Comparison of ENCODE assay signal across 2 cellular contexts in the genomic region with DNA sequence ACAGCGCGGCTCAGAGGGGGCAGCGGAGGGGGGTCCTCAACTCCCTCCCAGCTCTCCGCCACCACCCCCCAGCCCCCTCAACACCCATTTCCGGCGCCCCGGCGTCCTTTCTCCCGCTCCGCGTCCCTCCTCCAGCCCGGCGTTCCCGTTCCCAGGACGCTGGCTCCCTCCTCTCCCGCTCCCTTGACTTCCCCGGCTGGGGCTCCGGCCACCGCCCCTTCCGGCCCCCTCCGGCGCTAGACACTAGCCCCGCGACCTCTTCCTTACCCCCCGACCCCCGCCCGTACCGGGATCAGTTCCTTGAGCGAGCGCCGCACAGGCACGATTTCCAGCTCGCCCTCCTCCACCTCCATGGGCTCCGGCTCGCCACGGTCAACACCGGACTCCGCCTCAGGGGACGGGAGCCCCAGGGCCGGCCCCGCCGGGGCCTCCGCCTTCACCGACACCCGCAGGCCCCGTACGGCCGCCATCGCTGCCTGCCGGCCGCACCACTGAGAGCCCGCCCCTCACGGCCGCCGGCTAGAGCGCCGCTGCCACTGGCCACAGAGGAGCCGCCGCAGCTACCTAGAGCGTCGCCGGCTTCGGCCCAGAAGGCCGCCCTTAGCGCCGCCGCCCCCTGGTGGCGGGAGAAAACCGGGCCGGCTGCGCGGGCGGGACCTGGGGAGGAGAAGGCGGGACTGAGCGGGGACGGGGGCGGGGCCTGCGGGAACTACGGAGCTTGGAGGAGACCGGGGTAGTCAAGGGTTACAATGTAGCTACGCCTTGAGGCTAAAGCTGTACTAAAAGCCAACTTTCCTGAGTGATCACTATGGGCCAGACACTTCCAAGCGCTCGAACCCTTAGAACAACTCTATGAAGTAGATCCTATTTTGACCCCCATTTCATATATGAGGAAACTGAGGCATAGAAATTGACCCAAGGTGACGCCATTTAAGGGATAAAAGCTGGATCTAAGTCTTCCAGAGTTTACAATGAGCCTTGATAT.
TF ChIP-seq lines count a peak whose summit lies in the region.

A gene with protein sequence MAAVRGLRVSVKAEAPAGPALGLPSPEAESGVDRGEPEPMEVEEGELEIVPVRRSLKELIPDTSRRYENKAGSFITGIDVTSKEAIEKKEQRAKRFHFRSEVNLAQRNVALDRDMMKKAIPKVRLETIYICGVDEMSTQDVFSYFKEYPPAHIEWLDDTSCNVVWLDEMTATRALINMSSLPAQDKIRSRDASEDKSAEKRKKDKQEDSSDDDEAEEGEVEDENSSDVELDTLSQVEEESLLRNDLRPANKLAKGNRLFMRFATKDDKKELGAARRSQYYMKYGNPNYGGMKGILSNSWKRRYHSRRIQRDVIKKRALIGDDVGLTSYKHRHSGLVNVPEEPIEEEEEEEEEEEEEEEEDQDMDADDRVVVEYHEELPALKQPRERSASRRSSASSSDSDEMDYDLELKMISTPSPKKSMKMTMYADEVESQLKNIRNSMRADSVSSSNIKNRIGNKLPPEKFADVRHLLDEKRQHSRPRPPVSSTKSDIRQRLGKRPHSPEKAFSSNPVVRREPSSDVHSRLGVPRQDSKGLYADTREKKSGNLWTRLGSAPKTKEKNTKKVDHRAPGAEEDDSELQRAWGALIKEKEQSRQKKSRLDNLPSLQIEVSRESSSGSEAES (minus strand): TSS at position 493 of the 985 bp plus-strand sequence. CDS start 23 bp downstream, at position 470.

TF ChIP-seq in A549, 52 proteins besides CTCF, POLR2A, EP300 and RAD21:
- peak; percentile 59; the same call in 1 of the 2 replicates for TF ChIP-seq MAZ (IDR thresholded peaks at IDR 0.05; ENCODE audit: borderline replicate concordance, low read depth, low read length)
- peak; percentile 92 to 99 for TF ChIP-seq JUN (IDR thresholded peaks at IDR 0.05)
- no peak for TF ChIP-seq EHMT2 (IDR thresholded peaks at IDR 0.05; ENCODE audit: low read depth)
- no peak for TF ChIP-seq MAFK (IDR thresholded peaks at IDR 0.05; ENCODE audit: partially characterized antibody)
- peak; percentile 47; the same call in 1 of the 2 replicates for TF ChIP-seq RFX5 (IDR thresholded peaks at IDR 0.05)
- no peak for TF ChIP-seq JUNB (IDR thresholded peaks at IDR 0.05)
- TF ChIP-seq, protein P1, sequence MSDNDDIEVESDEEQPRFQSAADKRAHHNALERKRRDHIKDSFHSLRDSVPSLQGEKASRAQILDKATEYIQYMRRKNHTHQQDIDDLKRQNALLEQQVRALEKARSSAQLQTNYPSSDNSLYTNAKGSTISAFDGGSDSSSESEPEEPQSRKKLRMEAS (IDR thresholded peaks at IDR 0.05) = peak; percentile 74
- no peak for TF ChIP-seq ESRRA (IDR thresholded peaks at IDR 0.05; ENCODE audit: borderline replicate concordance, low read length)
- TF ChIP-seq GATA3 (IDR thresholded peaks at IDR 0.05; ENCODE audit: borderline replicate concordance) = peak; percentile 26; the same call in 1 of the 2 replicates
- peak; percentile 87 for TF ChIP-seq KDM5A (IDR thresholded peaks at IDR 0.05)
- no peak for TF ChIP-seq FOSL2 (IDR thresholded peaks at IDR 0.05)
- TF ChIP-seq FOSL2 (CRISPR knock-in tag; IDR thresholded peaks at IDR 0.05) = peak; percentile 50
- TF ChIP-seq NFE2L2 (conservative IDR thresholded peaks at IDR 0.05; ENCODE audit: low read length) = no peak
- peak; percentile 100 for TF ChIP-seq PHF8 (IDR thresholded peaks at IDR 0.05; ENCODE audit: borderline replicate concordance, low read depth)
- TF ChIP-seq, protein P2, sequence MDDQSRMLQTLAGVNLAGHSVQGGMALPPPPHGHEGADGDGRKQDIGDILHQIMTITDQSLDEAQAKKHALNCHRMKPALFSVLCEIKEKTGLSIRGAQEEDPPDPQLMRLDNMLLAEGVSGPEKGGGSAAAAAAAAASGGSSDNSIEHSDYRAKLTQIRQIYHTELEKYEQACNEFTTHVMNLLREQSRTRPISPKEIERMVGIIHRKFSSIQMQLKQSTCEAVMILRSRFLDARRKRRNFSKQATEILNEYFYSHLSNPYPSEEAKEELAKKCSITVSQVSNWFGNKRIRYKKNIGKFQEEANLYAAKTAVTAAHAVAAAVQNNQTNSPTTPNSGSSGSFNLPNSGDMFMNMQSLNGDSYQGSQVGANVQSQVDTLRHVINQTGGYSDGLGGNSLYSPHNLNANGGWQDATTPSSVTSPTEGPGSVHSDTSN (IDR thresholded peaks at IDR 0.05) = peak; percentile 59; the same call in 1 of the 2 replicates
- TF ChIP-seq, protein P3, sequence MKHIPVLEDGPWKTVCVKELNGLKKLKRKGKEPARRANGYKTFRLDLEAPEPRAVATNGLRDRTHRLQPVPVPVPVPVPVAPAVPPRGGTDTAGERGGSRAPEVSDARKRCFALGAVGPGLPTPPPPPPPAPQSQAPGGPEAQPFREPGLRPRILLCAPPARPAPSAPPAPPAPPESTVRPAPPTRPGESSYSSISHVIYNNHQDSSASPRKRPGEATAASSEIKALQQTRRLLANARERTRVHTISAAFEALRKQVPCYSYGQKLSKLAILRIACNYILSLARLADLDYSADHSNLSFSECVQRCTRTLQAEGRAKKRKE (CRISPR knock-in tag; IDR thresholded peaks at IDR 0.05; ENCODE audit: low read depth) = 0 out of 2 replicates have a peak, but pooled peaks have one; percentile 3
- TF ChIP-seq, protein P4, sequence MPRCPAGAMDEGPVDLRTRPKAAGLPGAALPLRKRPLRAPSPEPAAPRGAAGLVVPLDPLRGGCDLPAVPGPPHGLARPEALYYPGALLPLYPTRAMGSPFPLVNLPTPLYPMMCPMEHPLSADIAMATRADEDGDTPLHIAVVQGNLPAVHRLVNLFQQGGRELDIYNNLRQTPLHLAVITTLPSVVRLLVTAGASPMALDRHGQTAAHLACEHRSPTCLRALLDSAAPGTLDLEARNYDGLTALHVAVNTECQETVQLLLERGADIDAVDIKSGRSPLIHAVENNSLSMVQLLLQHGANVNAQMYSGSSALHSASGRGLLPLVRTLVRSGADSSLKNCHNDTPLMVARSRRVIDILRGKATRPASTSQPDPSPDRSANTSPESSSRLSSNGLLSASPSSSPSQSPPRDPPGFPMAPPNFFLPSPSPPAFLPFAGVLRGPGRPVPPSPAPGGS (IDR thresholded peaks at IDR 0.05) = peak; percentile 97
- TF ChIP-seq SMC3 (IDR thresholded peaks at IDR 0.05) = peak; percentile 64
- TF ChIP-seq RARB (CRISPR knock-in tag; IDR thresholded peaks at IDR 0.05) = no peak
- peak; percentile 76; the same call in 1 of the 2 replicates for TF ChIP-seq HOXB5 (CRISPR knock-in tag; IDR thresholded peaks at IDR 0.05)
- TF ChIP-seq, protein P5, sequence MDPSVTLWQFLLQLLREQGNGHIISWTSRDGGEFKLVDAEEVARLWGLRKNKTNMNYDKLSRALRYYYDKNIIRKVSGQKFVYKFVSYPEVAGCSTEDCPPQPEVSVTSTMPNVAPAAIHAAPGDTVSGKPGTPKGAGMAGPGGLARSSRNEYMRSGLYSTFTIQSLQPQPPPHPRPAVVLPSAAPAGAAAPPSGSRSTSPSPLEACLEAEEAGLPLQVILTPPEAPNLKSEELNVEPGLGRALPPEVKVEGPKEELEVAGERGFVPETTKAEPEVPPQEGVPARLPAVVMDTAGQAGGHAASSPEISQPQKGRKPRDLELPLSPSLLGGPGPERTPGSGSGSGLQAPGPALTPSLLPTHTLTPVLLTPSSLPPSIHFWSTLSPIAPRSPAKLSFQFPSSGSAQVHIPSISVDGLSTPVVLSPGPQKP (IDR thresholded peaks at IDR 0.05; ENCODE audit: low read depth, low read length) = no peak
- TF ChIP-seq, protein P6, sequence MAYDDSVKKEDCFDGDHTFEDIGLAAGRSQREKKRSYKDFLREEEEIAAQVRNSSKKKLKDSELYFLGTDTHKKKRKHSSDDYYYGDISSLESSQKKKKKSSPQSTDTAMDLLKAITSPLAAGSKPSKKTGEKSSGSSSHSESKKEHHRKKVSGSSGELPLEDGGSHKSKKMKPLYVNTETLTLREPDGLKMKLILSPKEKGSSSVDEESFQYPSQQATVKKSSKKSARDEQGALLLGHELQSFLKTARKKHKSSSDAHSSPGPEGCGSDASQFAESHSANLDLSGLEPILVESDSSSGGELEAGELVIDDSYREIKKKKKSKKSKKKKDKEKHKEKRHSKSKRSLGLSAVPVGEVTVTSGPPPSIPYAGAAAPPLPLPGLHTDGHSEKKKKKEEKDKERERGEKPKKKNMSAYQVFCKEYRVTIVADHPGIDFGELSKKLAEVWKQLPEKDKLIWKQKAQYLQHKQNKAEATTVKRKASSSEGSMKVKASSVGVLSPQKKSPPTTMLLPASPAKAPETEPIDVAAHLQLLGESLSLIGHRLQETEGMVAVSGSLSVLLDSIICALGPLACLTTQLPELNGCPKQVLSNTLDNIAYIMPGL (CRISPR knock-in tag; IDR thresholded peaks at IDR 0.05; ENCODE audit: borderline replicate concordance) = peak; percentile 93; the same call in 1 of the 2 replicates

TF ChIP-seq in K562, 482 proteins besides CTCF, POLR2A, EP300 and RAD21 (continues in another document):
- TF ChIP-seq, protein P7, sequence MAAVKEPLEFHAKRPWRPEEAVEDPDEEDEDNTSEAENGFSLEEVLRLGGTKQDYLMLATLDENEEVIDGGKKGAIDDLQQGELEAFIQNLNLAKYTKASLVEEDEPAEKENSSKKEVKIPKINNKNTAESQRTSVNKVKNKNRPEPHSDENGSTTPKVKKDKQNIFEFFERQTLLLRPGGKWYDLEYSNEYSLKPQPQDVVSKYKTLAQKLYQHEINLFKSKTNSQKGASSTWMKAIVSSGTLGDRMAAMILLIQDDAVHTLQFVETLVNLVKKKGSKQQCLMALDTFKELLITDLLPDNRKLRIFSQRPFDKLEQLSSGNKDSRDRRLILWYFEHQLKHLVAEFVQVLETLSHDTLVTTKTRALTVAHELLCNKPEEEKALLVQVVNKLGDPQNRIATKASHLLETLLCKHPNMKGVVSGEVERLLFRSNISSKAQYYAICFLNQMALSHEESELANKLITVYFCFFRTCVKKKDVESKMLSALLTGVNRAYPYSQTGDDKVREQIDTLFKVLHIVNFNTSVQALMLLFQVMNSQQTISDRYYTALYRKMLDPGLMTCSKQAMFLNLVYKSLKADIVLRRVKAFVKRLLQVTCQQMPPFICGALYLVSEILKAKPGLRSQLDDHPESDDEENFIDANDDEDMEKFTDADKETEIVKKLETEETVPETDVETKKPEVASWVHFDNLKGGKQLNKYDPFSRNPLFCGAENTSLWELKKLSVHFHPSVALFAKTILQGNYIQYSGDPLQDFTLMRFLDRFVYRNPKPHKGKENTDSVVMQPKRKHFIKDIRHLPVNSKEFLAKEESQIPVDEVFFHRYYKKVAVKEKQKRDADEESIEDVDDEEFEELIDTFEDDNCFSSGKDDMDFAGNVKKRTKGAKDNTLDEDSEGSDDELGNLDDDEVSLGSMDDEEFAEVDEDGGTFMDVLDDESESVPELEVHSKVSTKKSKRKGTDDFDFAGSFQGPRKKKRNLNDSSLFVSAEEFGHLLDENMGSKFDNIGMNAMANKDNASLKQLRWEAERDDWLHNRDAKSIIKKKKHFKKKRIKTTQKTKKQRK (IDR thresholded peaks at IDR 0.05; ENCODE audit: borderline replicate concordance, low read depth, low read length) = no peak
- TF ChIP-seq TBP (optimal IDR thresholded peaks at IDR 0.05; ENCODE audit: low read depth, low read length) (peak; percentile 90), MEF2A (IDR thresholded peaks at IDR 0.05; ENCODE audit: control insufficient read depth, low read depth, low read length) (no peak), ZKSCAN1 (IDR thresholded peaks at IDR 0.05; ENCODE audit: low read depth, low read length) (peak; percentile 25; the same call in 1 of the 2 replicates), NRF1 (conservative IDR thresholded peaks at IDR 0.05 in 1 of 2, IDR thresholded peaks at IDR 0.05 in 1 of 2) (peak; percentile 83 to 86), SPI1 (IDR thresholded peaks at IDR 0.05; ENCODE audit: borderline replicate concordance, low read depth, low read length) (no peak), RBBP5 (IDR thresholded peaks at IDR 0.05; ENCODE audit: borderline replicate concordance, insufficient read depth, low read length, poor library complexity, severe bottlenecking) (peak; percentile 89), CBFA2T2 (conservative IDR thresholded peaks at IDR 0.05) (no peak), ESRRA (IDR thresholded peaks at IDR 0.05; ENCODE audit: borderline replicate concordance, low read depth) (peak; percentile 73; the same call in 1 of the 2 replicates), ZNF586 (CRISPR knock-in tag; conservative IDR thresholded peaks at IDR 0.05) (no peak)
- TF ChIP-seq, protein P8, sequence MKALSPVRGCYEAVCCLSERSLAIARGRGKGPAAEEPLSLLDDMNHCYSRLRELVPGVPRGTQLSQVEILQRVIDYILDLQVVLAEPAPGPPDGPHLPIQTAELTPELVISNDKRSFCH (CRISPR knock-in tag; IDR thresholded peaks at IDR 0.05) = no peak
- TF ChIP-seq, protein P8 (tag; IDR thresholded peaks at IDR 0.05) = no peak
- TF ChIP-seq, protein P9, sequence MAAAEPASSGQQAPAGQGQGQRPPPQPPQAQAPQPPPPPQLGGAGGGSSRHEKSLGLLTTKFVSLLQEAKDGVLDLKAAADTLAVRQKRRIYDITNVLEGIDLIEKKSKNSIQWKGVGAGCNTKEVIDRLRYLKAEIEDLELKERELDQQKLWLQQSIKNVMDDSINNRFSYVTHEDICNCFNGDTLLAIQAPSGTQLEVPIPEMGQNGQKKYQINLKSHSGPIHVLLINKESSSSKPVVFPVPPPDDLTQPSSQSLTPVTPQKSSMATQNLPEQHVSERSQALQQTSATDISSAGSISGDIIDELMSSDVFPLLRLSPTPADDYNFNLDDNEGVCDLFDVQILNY (CRISPR knock-in tag; IDR thresholded peaks at IDR 0.05) = no peak
- TF ChIP-seq, protein P10, sequence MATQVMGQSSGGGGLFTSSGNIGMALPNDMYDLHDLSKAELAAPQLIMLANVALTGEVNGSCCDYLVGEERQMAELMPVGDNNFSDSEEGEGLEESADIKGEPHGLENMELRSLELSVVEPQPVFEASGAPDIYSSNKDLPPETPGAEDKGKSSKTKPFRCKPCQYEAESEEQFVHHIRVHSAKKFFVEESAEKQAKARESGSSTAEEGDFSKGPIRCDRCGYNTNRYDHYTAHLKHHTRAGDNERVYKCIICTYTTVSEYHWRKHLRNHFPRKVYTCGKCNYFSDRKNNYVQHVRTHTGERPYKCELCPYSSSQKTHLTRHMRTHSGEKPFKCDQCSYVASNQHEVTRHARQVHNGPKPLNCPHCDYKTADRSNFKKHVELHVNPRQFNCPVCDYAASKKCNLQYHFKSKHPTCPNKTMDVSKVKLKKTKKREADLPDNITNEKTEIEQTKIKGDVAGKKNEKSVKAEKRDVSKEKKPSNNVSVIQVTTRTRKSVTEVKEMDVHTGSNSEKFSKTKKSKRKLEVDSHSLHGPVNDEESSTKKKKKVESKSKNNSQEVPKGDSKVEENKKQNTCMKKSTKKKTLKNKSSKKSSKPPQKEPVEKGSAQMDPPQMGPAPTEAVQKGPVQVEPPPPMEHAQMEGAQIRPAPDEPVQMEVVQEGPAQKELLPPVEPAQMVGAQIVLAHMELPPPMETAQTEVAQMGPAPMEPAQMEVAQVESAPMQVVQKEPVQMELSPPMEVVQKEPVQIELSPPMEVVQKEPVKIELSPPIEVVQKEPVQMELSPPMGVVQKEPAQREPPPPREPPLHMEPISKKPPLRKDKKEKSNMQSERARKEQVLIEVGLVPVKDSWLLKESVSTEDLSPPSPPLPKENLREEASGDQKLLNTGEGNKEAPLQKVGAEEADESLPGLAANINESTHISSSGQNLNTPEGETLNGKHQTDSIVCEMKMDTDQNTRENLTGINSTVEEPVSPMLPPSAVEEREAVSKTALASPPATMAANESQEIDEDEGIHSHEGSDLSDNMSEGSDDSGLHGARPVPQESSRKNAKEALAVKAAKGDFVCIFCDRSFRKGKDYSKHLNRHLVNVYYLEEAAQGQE (CRISPR knock-in tag; IDR thresholded peaks at IDR 0.05; ENCODE audit: low read depth) = no peak
- TF ChIP-seq, protein P11, sequence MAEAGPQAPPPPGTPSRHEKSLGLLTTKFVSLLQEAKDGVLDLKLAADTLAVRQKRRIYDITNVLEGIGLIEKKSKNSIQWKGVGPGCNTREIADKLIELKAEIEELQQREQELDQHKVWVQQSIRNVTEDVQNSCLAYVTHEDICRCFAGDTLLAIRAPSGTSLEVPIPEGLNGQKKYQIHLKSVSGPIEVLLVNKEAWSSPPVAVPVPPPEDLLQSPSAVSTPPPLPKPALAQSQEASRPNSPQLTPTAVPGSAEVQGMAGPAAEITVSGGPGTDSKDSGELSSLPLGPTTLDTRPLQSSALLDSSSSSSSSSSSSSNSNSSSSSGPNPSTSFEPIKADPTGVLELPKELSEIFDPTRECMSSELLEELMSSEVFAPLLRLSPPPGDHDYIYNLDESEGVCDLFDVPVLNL (CRISPR knock-in tag; IDR thresholded peaks at IDR 0.05; ENCODE audit: low read depth) = 0 out of 2 replicates have a peak, but pooled peaks have one; percentile 13
